23 cellular contexts compared by ENCODE assay signal in genomic region chr2:164692114-164692513, GRCh38.
"Had no signal": no experiment of that assay in that cellular context is flagged by ENCODE, and none has a peak within 500 bp of the region (broad histone marks: within the 10 kb centered on the region; RNA-seq: fewer than 3 reads in every experiment).

No MANE protein-coding gene starts in this region.

- ATAC-seq: activated naive CD8-positive, alpha-beta T cell treated with anti-CD3 and anti-CD28 coated beads, Interleukin-2, amount 50 U/mL, for 24 hours; gastrocnemius medialis; heart right ventricle; left ventricle myocardium superior; natural killer cell; sciatic nerve; stimulated activated effector memory CD8-positive, alpha-beta T cell treated with anti-CD3 and anti-CD28 coated beads, Interleukin-12 subunit alpha, Interleukin-12 subunit beta, amount 100 ng/mL, for 72 hours had no signal

- H3K9me3 ChIP-seq: gastrocnemius medialis, heart right ventricle, stomach, thoracic aorta had no signal

- DNase-seq: activated CD4-positive, alpha-beta memory T cell treated with anti-CD3 and anti-CD28 coated beads, Interleukin-2, amount 10 ng/mL, durations not matched to agents 7 days and 5 days; activated CD4-positive, alpha-beta T cell treated with anti-CD3 and anti-CD28 coated beads for 48 hours; activated CD4-positive, CD25-positive, alpha-beta regulatory T cell; activated naive CD4-positive, alpha-beta T cell treated with anti-CD3 and anti-CD28 coated beads, Interleukin-2, amount 10 ng/mL, durations not matched to agents 7 days and 5 days; activated naive CD8-positive, alpha-beta T cell treated with anti-CD3 and anti-CD28 coated beads, Interleukin-2, amount 50 U/mL, for 24 hours; activated T-cell treated with anti-CD3 and anti-CD28 coated beads, Interleukin-2, amount 50 U/mL, for 24 hours; anterior cingulate cortex; brain microvascular endothelial cell; central memory CD4-positive, alpha-beta T cell; endodermal cell; gastrocnemius medialis; heart right ventricle; left ventricle myocardium superior; natural killer cell; stimulated activated CD4-positive, alpha-beta T cell treated with anti-CD3 and anti-CD28 coated beads, Interleukin-4, amount 100 ng/mL, for 24 hours; stomach; T-helper 1 cell; T-helper 9 cell had no signal

- H3K4me1 ChIP-seq: gastrocnemius medialis, heart right ventricle, parathyroid adenoma had no signal

- H3K9ac ChIP-seq: parathyroid adenoma had no signal

- H2AFZ ChIP-seq: parathyroid adenoma had no signal

- H3K27ac ChIP-seq: brain microvascular endothelial cell, gastrocnemius medialis, heart right ventricle, parathyroid adenoma, stomach, thoracic aorta had no signal

- H3K4me3 ChIP-seq: gastrocnemius medialis, heart right ventricle, stomach, thoracic aorta had no signal

- H3K36me3 ChIP-seq: brain microvascular endothelial cell, gastrocnemius medialis had no signal

- FAIRE-seq: colon had no signal

- H3K79me2 ChIP-seq: parathyroid adenoma had no signal

- H3K27me3 ChIP-seq: brain microvascular endothelial cell, gastrocnemius medialis, heart right ventricle, stomach had no signal
